19 cellular contexts compared by ENCODE assay signal in the genomic region with DNA sequence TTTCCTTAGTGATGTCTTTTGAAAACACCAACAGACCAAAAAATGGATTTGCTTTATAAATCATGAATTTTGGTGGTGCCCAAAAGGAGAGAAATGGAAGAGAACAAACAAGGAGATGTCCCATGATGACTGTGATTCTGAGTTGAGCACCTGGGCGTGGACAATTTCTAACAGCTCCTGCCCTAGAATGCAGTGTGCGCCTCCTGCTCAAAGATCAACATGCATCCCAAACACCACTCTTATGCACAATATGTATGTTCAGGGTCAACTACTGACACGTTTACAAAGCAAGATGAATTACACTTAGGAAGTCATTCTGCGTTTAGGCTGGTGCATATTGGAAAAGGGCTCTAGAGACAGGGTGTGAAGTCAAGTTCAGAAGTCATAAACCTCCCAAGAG.
"Had no signal": no experiment of that assay in that cellular context is flagged by ENCODE, and none has a peak within 500 bp of the region (broad histone marks: within the 10 kb centered on the region; RNA-seq: fewer than 3 reads in every experiment).

No MANE protein-coding gene starts in this region.

- H3K36me3 Mint-ChIP-seq: brain, immature natural killer cell, T-cell had no signal

- H3K4me3 Mint-ChIP-seq: activated CD8-positive, alpha-beta T cell treated with anti-CD3 and anti-CD28 coated beads, Interleukin-2, amount 10 ng/mL, durations not matched to agents 7 days and 5 days; activated naive CD8-positive, alpha-beta T cell treated with anti-CD3 and anti-CD28 coated beads, Interleukin-2, amount 50 U/mL, for 24 hours; activated T-helper 1 cell treated with anti-CD3 and anti-CD28 coated beads, Interleukin-12 subunit alpha, Interleukin-12 subunit beta, Interleukin-2, Interleukin-4 antibody, amounts not matched to agents 30 ng/mL and 10 ng/mL and 1 ng/mL, durations not matched to agents 14 hours and 24 hours and 36 hours; brain; dendritic cell treated with granulocyte-macrophage colony-stimulating factor and Interleukin-4, amounts not matched to agents 40 ng/mL and 50 ng/mL, for 4 days; T-cell; T-helper 2 cell treated with Interferon-gamma antibody and Interleukin-4, amounts not matched to agents 5 μg/mL and 100 μg/mL, for 36 hours had no signal

- H3K4me3 ChIP-seq: spleen had no signal

- H3K9me3 ChIP-seq: spleen had no signal

- H3K27me3 ChIP-seq: spleen had no signal

- H3K27ac ChIP-seq: spleen had no signal

- H3K9me3 Mint-ChIP-seq: activated naive CD8-positive, alpha-beta T cell treated with anti-CD3 and anti-CD28 coated beads, Interleukin-2, amount 50 U/mL, for 24 hours; activated T-helper 1 cell treated with anti-CD3 and anti-CD28 coated beads, Interleukin-12 subunit alpha, Interleukin-12 subunit beta, Interleukin-2, Interleukin-4 antibody, amounts not matched to agents 30 ng/mL and 10 ng/mL and 1 ng/mL, durations not matched to agents 14 hours and 24 hours and 36 hours; brain; dendritic cell treated with granulocyte-macrophage colony-stimulating factor and Interleukin-4, amounts not matched to agents 40 ng/mL and 50 ng/mL, for 4 days; immature natural killer cell; T-cell; T-helper 2 cell treated with Interferon-gamma antibody and Interleukin-4, amounts not matched to agents 5 μg/mL and 100 μg/mL, for 36 hours had no signal

- H3K27ac Mint-ChIP-seq: activated CD8-positive, alpha-beta T cell treated with anti-CD3 and anti-CD28 coated beads, Interleukin-2, amount 10 ng/mL, durations not matched to agents 7 days and 5 days; activated naive CD8-positive, alpha-beta T cell treated with anti-CD3 and anti-CD28 coated beads, Interleukin-2, amount 50 U/mL, for 24 hours; activated T-helper 1 cell treated with anti-CD3 and anti-CD28 coated beads, Interleukin-12 subunit alpha, Interleukin-12 subunit beta, Interleukin-2, Interleukin-4 antibody, amounts not matched to agents 30 ng/mL and 10 ng/mL and 1 ng/mL, durations not matched to agents 14 hours and 24 hours and 36 hours; dendritic cell treated with granulocyte-macrophage colony-stimulating factor and Interleukin-4, amounts not matched to agents 40 ng/mL and 50 ng/mL, for 4 days; T-cell; T-helper 2 cell treated with Interferon-gamma antibody and Interleukin-4, amounts not matched to agents 5 μg/mL and 100 μg/mL, for 36 hours had no signal

- DNase-seq: activated CD4-positive, alpha-beta T cell treated with anti-CD3 and anti-CD28 coated beads for 1 hour; activated CD4-positive, alpha-beta T cell treated with anti-CD3 and anti-CD28 coated beads, Interleukin-2, amount 50 U/mL, for 1 hour; activated CD8-positive, alpha-beta T cell treated with anti-CD3 and anti-CD28 coated beads, Interleukin-2, amount 10 ng/mL, durations not matched to agents 7 days and 5 days; activated gamma-delta T cell; activated naive CD4-positive, alpha-beta T cell treated with anti-CD3 and anti-CD28 coated beads, Interleukin-2, amount 50 U/mL, for 16 hours; activated naive CD8-positive, alpha-beta T cell treated with anti-CD3 and anti-CD28 coated beads, Interleukin-2, amount 50 U/mL, for 24 hours; effector CD8-positive, alpha-beta T cell; foreskin melanocyte; immature natural killer cell; occipital lobe; spleen; stimulated activated CD4-positive, alpha-beta T cell treated with anti-CD3 and anti-CD28 coated beads, Interleukin-4, amount 100 ng/mL, for 24 hours; stimulated activated naive CD4-positive, alpha-beta T cell treated with Interleukin-2 at 50 U/mL for 16 hours; T-cell had no signal

- ATAC-seq: activated CD8-positive, alpha-beta T cell treated with anti-CD3 and anti-CD28 coated beads, Interleukin-2, amount 10 ng/mL, durations not matched to agents 7 days and 5 days; activated naive CD8-positive, alpha-beta T cell treated with anti-CD3 and anti-CD28 coated beads, Interleukin-2, amount 50 U/mL, for 24 hours; T-cell had no signal

- FAIRE-seq: TTC549 had no signal

- H3K27me3 Mint-ChIP-seq: activated naive CD8-positive, alpha-beta T cell treated with anti-CD3 and anti-CD28 coated beads, Interleukin-2, amount 50 U/mL, for 24 hours; brain; dendritic cell treated with granulocyte-macrophage colony-stimulating factor and Interleukin-4, amounts not matched to agents 40 ng/mL and 50 ng/mL, for 4 days; T-cell had no signal
